Comparison of ENCODE assay signal across 12 cellular contexts in genomic region chrX:103276581-103277002, GRCh38. TPM values are rescaled to one million over a fixed set of nuclear protein-coding genes. Genes with fewer than 3 reads are reported as not detected.
A peak's percentile ranks its signal among the peaks of the same experiment; 100 is the strongest.
DNase-seq lines count a peak whose midpoint lies in the region; ATAC-seq and TF ChIP-seq lines count a peak whose summit lies in the region.
"Had no signal": no experiment of that assay in that cellular context is flagged by ENCODE, and none has a peak within 500 bp of the region (broad histone marks: within the 10 kb centered on the region; RNA-seq: fewer than 3 reads in every experiment).

TSS of gene TCEAL5 (minus strand) at chrX:103276750. CDS start at chrX:103274563, 2,187 bp downstream.

- H3K27ac Mint-ChIP-seq in CD4-positive, alpha-beta T cell: no peak within 1 kb of the TSS

- WGBS in hepatocyte (ENCODE audit: low lambda C conversion rate, missing lambda C conversion rate): 70% methylated on average over 16 of the region's 17 CpGs

- ATAC-seq in CD4-positive, alpha-beta T cell (ENCODE audit: poor library complexity): no peak
- ATAC-seq in HG02973 (IDR thresholded peaks at IDR 0.05; ENCODE audit: unreplicated experiment) (no peak), GM21717 (IDR thresholded peaks at IDR 0.05; ENCODE audit: unreplicated experiment) (no peak), gastrocnemius medialis (no peak)

- POLR2A ChIA-PET in CD4-positive, alpha-beta T cell (lab: Charles Lee): interaction anchor here (0.6 kb wide), 1 partner anchor 14 kb away, joined by 3 read pairs; no protein-coding TSS in a partner anchor

- H3K9me3 Mint-ChIP-seq in CD4-positive, alpha-beta T cell: no peaks in the 10 kb centered on the region

- no peak within 1 kb of the TSS for H3K4me2 ChIP-seq in hepatocyte

- H3K27ac ChIP-seq in CD4-positive, alpha-beta T cell (ENCODE audit: low read depth, low read length): no peak within 1 kb of the TSS
- H3K27ac ChIP-seq in coronary artery (no peak within 1 kb of the TSS), gastrocnemius medialis (no peak within 1 kb of the TSS), hepatocyte (no peak within 1 kb of the TSS)

- H4K20me1 ChIP-seq in hepatocyte (ENCODE audit: insufficient read depth, poor library complexity, severe bottlenecking): no peaks in the 10 kb centered on the region

- H3K9me2 ChIP-seq in hepatocyte (replicated peaks; ENCODE audit: insufficient read depth): no peaks in the 10 kb centered on the region

- intact Hi-C loops in CD4-positive, alpha-beta T cell (cut with DNase I, micrococcal nuclease): no loop called here
- intact Hi-C loops in gastrocnemius medialis (cut with DNase I; ENCODE audit: low total_unique reads): no loop called here

- H3K79me2 ChIP-seq in hepatocyte: no peaks in the 10 kb centered on the region

- no peaks in the 10 kb centered on the region for H3K36me3 ChIP-seq in gastrocnemius medialis
- no peaks in the 10 kb centered on the region for H3K36me3 ChIP-seq in hepatocyte (replicated peaks; ENCODE audit: insufficient read depth, low read depth)

- H3K36me3 Mint-ChIP-seq in CD4-positive, alpha-beta T cell (ENCODE audit: low read depth): no peaks in the 10 kb centered on the region

- H2AFZ ChIP-seq in hepatocyte: no peak within 1 kb of the TSS

- DNase-seq in CD4-positive, alpha-beta T cell: no peak
- peak; percentile 32 for DNase-seq in NCI-H146 treated with DMSO at 0.1 percent for 48 hours (lab: John Stamatoyannopoulos, UW; ENCODE audit: unreplicated experiment)
- DNase-seq in coronary artery (ENCODE audit: low spot score): no peak
- peak; percentile 42 for DNase-seq in occipital lobe (lab: John Stamatoyannopoulos, UW)
- DNase-seq in gastrocnemius medialis: no peak
- no peak for DNase-seq in hepatocyte (ENCODE audit: low spot score)
- DNase-seq: NCI-H345, T-helper 2 cell had no signal

- H3K27me3 Mint-ChIP-seq in CD4-positive, alpha-beta T cell: peaks cover 73% of the 10 kb centered on the region

- CTCF ChIA-PET in CD4-positive, alpha-beta T cell (lab: Charles Lee): no interaction called here

- H3K4me3 Mint-ChIP-seq in CD4-positive, alpha-beta T cell: peak within 1 kb of the TSS; percentile 15

- H3K27me3 ChIP-seq in CD4-positive, alpha-beta T cell (ENCODE audit: control insufficient read depth, insufficient read depth, low read length): peaks cover 28% of the 10 kb centered on the region
- peaks cover 0 to 43% (median 22%) of the 10 kb centered on the region in 3 donors for H3K27me3 ChIP-seq in gastrocnemius medialis
- H3K27me3 ChIP-seq in hepatocyte: no peaks in the 10 kb centered on the region

- H3K9me3 ChIP-seq in CD4-positive, alpha-beta T cell (ENCODE audit: control insufficient read depth, low read length): no peaks in the 10 kb centered on the region
- H3K9me3 ChIP-seq in gastrocnemius medialis (no peaks in the 10 kb centered on the region), hepatocyte (ENCODE audit: low read depth) (no peaks in the 10 kb centered on the region)

- H3K4me1 Mint-ChIP-seq in CD4-positive, alpha-beta T cell (ENCODE audit: low read depth): peaks cover 10% of the 10 kb centered on the region

- TF ChIP-seq POLR2A in gastrocnemius medialis (IDR thresholded peaks at IDR 0.05): no peak

- in situ Hi-C loops in gastrocnemius medialis (cut with MboI; ENCODE audit: low sequenced_read_pairs in 4 of 4): no loop called here

- no peak for TF ChIP-seq CTCF in CD4-positive, alpha-beta T cell (IDR thresholded peaks at IDR 0.05)
- TF ChIP-seq CTCF in coronary artery (IDR thresholded peaks at IDR 0.05) (no peak), gastrocnemius medialis (IDR thresholded peaks at IDR 0.05 in 4 of 5, conservative IDR thresholded peaks at IDR 0.05 in 1 of 5) (no peak), hepatocyte (IDR thresholded peaks at IDR 0.05; ENCODE audit: poor library complexity) (no peak)

- peak within 1 kb of the TSS; percentile 53 for H3K4me3 ChIP-seq in coronary artery
- no peak within 1 kb of the TSS for H3K4me3 ChIP-seq in gastrocnemius medialis
- no peak within 1 kb of the TSS for H3K4me3 ChIP-seq in hepatocyte

- H3K4me1 ChIP-seq in gastrocnemius medialis (no peaks in the 10 kb centered on the region), hepatocyte (ENCODE audit: insufficient read depth) (no peaks in the 10 kb centered on the region)

RNA-seq across cellular contexts. Expression of gene TCEAL5, which starts in this region (rescaled TPM):
- total RNA-seq in CD4-positive, alpha-beta T cell: not detected
- total RNA-seq in occipital lobe: 7.2 TPM
- not detected for total RNA-seq in gastrocnemius medialis
- total RNA-seq in hepatocyte: not detected in 2 replicates
- polyA plus RNA-seq in hepatocyte: 0.17 TPM in 1 of 2 replicates, not detected in the other
- total RNA-seq: Daoy, pulmonary artery endothelial cell had no signal

Comparison
In these comparisons a context has a peak if more than half of its experiments do, and no peak if none do; other contexts are left out.
1. DNase-seq: peak in NCI-H146 treated with DMSO at 0.1 percent for 48 hours (single experiment) and occipital lobe (single experiment); none in CD4-positive, alpha-beta T cell (0 of 10), coronary artery (single experiment), gastrocnemius medialis (0 of 2) and hepatocyte (single experiment).